In the genomic region with DNA sequence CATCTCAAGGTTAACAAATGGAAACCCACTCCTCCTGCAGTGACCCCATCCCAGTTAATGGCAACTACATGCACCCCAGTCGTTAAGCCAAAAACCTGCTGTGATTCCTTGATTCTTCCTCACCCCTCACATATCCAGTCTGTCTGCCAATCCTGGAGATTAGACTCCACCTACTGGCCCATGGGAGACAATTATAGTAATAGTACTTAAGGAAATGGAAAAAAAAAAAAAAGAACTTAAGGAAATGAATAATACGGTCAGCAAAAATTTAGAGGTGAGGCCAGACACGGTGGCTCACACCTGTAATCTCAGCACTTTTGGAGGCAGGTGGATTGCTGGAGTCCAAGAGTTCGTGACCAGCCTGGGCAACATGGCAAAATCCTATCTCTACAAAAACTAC, we compare ENCODE assay signal across 1 cellular context.
TF ChIP-seq lines count a peak whose summit lies in the region.

No MANE protein-coding gene starts in this region.

TF ChIP-seq in SK-N-SH treated with all-trans-retinoic acid at 6 μM for 48 hours, 23 proteins besides CTCF, POLR2A, EP300 and RAD21 (continued from another document):
- TF ChIP-seq, protein P1, sequence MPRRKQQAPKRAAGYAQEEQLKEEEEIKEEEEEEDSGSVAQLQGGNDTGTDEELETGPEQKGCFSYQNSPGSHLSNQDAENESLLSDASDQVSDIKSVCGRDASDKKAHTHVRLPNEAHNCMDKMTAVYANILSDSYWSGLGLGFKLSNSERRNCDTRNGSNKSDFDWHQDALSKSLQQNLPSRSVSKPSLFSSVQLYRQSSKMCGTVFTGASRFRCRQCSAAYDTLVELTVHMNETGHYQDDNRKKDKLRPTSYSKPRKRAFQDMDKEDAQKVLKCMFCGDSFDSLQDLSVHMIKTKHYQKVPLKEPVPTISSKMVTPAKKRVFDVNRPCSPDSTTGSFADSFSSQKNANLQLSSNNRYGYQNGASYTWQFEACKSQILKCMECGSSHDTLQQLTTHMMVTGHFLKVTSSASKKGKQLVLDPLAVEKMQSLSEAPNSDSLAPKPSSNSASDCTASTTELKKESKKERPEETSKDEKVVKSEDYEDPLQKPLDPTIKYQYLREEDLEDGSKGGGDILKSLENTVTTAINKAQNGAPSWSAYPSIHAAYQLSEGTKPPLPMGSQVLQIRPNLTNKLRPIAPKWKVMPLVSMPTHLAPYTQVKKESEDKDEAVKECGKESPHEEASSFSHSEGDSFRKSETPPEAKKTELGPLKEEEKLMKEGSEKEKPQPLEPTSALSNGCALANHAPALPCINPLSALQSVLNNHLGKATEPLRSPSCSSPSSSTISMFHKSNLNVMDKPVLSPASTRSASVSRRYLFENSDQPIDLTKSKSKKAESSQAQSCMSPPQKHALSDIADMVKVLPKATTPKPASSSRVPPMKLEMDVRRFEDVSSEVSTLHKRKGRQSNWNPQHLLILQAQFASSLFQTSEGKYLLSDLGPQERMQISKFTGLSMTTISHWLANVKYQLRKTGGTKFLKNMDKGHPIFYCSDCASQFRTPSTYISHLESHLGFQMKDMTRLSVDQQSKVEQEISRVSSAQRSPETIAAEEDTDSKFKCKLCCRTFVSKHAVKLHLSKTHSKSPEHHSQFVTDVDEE (CRISPR knock-in tag; IDR thresholded peaks at IDR 0.05), result no peak
TF ChIP-seq in SK-N-SH treated with all-trans-retinoic acid at 6 μM for 48 hours: peak in this region for 0.
